Comparison of ENCODE assay signal across 8 cellular contexts in the genomic region with DNA sequence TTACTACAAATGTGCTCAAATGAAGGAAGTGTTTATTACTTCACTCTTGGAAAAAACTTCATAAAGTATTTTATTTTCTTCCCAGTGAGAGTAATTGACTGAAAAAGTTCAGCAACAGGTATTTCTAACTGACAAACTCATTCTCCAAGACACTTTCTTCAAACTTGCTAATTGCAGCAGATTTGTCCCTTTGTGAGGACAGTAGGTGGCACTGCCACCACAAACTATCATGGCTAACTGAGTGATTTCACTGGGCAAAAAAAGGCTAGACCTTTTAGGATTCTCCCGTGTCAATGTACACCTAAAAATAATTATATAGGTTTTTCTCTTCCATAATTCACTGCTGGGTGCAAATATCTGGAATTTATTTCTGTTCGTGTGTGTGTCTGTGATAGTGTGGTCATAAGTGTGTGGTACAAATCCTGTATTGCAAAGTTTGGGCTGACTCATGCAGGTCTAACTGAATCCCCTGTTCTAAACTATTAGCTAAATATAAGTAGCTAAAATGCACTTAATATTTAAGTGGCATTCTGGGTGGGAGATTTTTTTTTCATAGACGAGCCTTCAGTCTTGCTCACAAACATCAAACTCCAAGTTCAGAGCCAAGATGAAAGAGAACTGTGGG. TPM values are rescaled to one million over a fixed set of nuclear protein-coding genes. Genes with fewer than 3 reads are reported as not detected.
A peak's percentile ranks its signal among the peaks of the same experiment; 100 is the strongest.
DNase-seq lines count a peak whose midpoint lies in the region; ATAC-seq, FAIRE-seq and TF ChIP-seq lines count a peak whose summit lies in the region.

No MANE protein-coding gene starts in this region.

- no peak overlapping the region for H4K8ac ChIP-seq in mesendoderm (ENCODE audit: low read depth, low read length)

- TF ChIP-seq CTCF in chondrocyte (IDR thresholded peaks at IDR 0.05), result peak; percentile 95

- TF ChIP-seq POLR2A in GM12891 (IDR thresholded peaks at IDR 0.05; ENCODE audit: low read depth, low read length), result no peak

- H3K56ac ChIP-seq in mesendoderm (ENCODE audit: low read length), result peak overlapping the region; percentile 57

- no peak overlapping the region for H3K4ac ChIP-seq in mesendoderm (ENCODE audit: low read depth, low read length)

- H2BK15ac ChIP-seq in mesendoderm (replicated peaks; ENCODE audit: low read depth), result no peak overlapping the region

- peak overlapping the region; percentile 31 for H3K9ac ChIP-seq in mesendoderm (ENCODE audit: low read length)

- H3K27ac Mint-ChIP-seq in chondrocyte (ENCODE audit: unreplicated experiment), result peak overlapping the region; percentile 86

- no peak overlapping the region for H3K27ac ChIP-seq in mesendoderm (ENCODE audit: low read depth, low read length)

- no peak for FAIRE-seq in GM12891 (lab: Jason Lieb, UNC)

- H2BK120ac ChIP-seq in mesendoderm (ENCODE audit: low read depth, low read length), result no peak overlapping the region

- no peak overlapping the region for H2AK5ac ChIP-seq in mesendoderm (ENCODE audit: low read length)

- H2BK5ac ChIP-seq in mesendoderm (ENCODE audit: low read length), result no peak overlapping the region

- H3K9me3 Mint-ChIP-seq in chondrocyte (ENCODE audit: low read depth), result no peaks in the 10 kb centered on the region

- H3K4me1 ChIP-seq in mesendoderm (ENCODE audit: control insufficient read depth, low read depth, low read length), result peaks cover 2% of the 10 kb centered on the region

- peaks cover 18% of the 10 kb centered on the region for H3K79me2 ChIP-seq in mesendoderm (ENCODE audit: control insufficient read depth, insufficient read depth, low read length)

- no peak overlapping the region for H4K5ac ChIP-seq in mesendoderm (ENCODE audit: low read length)

- no CpG with 5 or more reads among the region's 3 CpGs for WGBS in mesendoderm (ENCODE audit: extremely low coverage, insufficient coverage, low lambda C conversion rate)

- no peak overlapping the region for H3K4me3 ChIP-seq in mesendoderm (ENCODE audit: low read length)

- H3K36me3 Mint-ChIP-seq in chondrocyte (ENCODE audit: low read depth), result no peaks in the 10 kb centered on the region

- H3K27me3 Mint-ChIP-seq in chondrocyte (ENCODE audit: low read depth), result no peaks in the 10 kb centered on the region

- H3K4me1 Mint-ChIP-seq in chondrocyte (ENCODE audit: low read depth), result peaks cover 78% of the 10 kb centered on the region

- H3K4me3 Mint-ChIP-seq in chondrocyte (ENCODE audit: unreplicated experiment), result peak overlapping the region; percentile 71

- peaks cover 13% of the 10 kb centered on the region for H3K79me1 ChIP-seq in mesendoderm (ENCODE audit: low read length)

- peak; percentile 4 to 17 for DNase-seq in AML-193 (lab: John Stamatoyannopoulos, UW)
- DNase-seq in GM12891 (ENCODE audit: insufficient read length, low spot score), result peak; percentile 7
- peak; percentile 50 for DNase-seq in SHP77 treated with DMSO at 0.1 percent for 48 hours (lab: John Stamatoyannopoulos, UW)
- no peak for DNase-seq in chondrocyte (ENCODE audit: low spot score)
- DNase-seq in mesendoderm, result peak; percentile 73
- DNase-seq in NCI-H1048 (lab: John Stamatoyannopoulos, UW), result no peak

- no peaks in the 10 kb centered on the region for H3K36me3 ChIP-seq in mesendoderm (ENCODE audit: control insufficient read depth, insufficient read depth, low read length)

- no peak overlapping the region for H3K23ac ChIP-seq in mesendoderm (ENCODE audit: low read length)

- no peak for ATAC-seq in GM21381 (IDR thresholded peaks at IDR 0.05; ENCODE audit: unreplicated experiment)
- no peak for ATAC-seq in GM21360 (IDR thresholded peaks at IDR 0.05; ENCODE audit: unreplicated experiment)

- peak overlapping the region; percentile 9 for H3K4me2 ChIP-seq in mesendoderm (ENCODE audit: low read length)

- no peak overlapping the region for H3K18ac ChIP-seq in mesendoderm (ENCODE audit: low read length)

- no peaks in the 10 kb centered on the region for H3K27me3 ChIP-seq in mesendoderm (ENCODE audit: insufficient read depth, low read length, poor library complexity)

TF ChIP-seq in GM12891, 5 proteins besides CTCF, POLR2A, EP300 and RAD21:
- no peak for TF ChIP-seq POLR2AphosphoS5 (IDR thresholded peaks at IDR 0.05; ENCODE audit: low read depth, low read length)
- TF ChIP-seq SPI1 (IDR thresholded peaks at IDR 0.05; ENCODE audit: low read depth, low read length), result no peak
- no peak for TF ChIP-seq PAX5 (IDR thresholded peaks at IDR 0.05; ENCODE audit: insufficient read depth, low read length, severe bottlenecking)
- TF ChIP-seq POU2F2 (IDR thresholded peaks at IDR 0.05; ENCODE audit: low read depth, low read length), result no peak
- TF ChIP-seq TAF1 (IDR thresholded peaks at IDR 0.05; ENCODE audit: low read depth, low read length), result no peak

RNA-seq across cellular contexts. Expression of a gene that starts 3.9 kb away (rescaled TPM):
- polyA plus RNA-seq in GM12891 (2012; ENCODE audit: low read depth, missing spikeins), result not detected
- 8.8 to 11.5 TPM (median 10.6 TPM) in 3 replicates for total RNA-seq in chondrocyte
- polyA plus RNA-seq in mesendoderm (2013, experiment 1 of 2), result 12.0 TPM
- polyA plus RNA-seq in mesendoderm (2013, experiment 2 of 2), result 10.6 TPM

Comparison
In these comparisons a context has a peak if more than half of its experiments do, and no peak if none do; other contexts are left out.
1. DNase-seq: peak in AML-193 (2 of 2), GM12891 (single experiment), SHP77 treated with DMSO at 0.1 percent for 48 hours (single experiment) and mesendoderm (single experiment); none in chondrocyte (single experiment) and NCI-H1048 (single experiment).